Comparison of ENCODE assay signal across 8 cellular contexts in genomic region chr1:26697441-26697977, GRCh38. TPM values are rescaled to one million over a fixed set of nuclear protein-coding genes. Genes with fewer than 3 reads are reported as not detected.
DNase-seq lines count a peak whose midpoint lies in the region; ATAC-seq, FAIRE-seq and TF ChIP-seq lines count a peak whose summit lies in the region.

No MANE protein-coding gene starts in this region.

- WGBS in K562 (ENCODE audit: insufficient coverage, low coverage, missing lambda C conversion rate), result 0% methylated on average over 17 of the region's 28 CpGs
- WGBS in mesodermal cell (ENCODE audit: insufficient coverage in 2 of 2), 2 experiments, result 0% methylated on average over 8 to 11 of the region's 28 CpGs

- peak overlapping the region; percentile 94 for H3K4me2 ChIP-seq in K562 (ENCODE audit: insufficient read depth, low read length)

- DNase-seq in AG09309 (ENCODE audit: low read depth) (no peak), HAP-1 (ENCODE audit: low spot score in 2 of 2) (peak in 1 of 2 experiments; percentile 22), K562 (ENCODE audit: extremely low read depth in 1 of 4, low spot score in 3 of 4) (peak in 2 of 4 experiments; percentile 31 to 40), GDM1 (lab: John Stamatoyannopoulos, UW) (no peak), Kasumi-1 (lab: John Stamatoyannopoulos, UW) (no peak), kidney tubule cell (ENCODE audit: low spot score) (no peak), NOMO-1 treated with DMSO at 0.1 percent for 48 hours (lab: John Stamatoyannopoulos, UW; ENCODE audit: unreplicated experiment) (no peak)

- TF ChIP-seq RAD21 in K562 (CRISPR knock-in tag; conservative IDR thresholded peaks at IDR 0.05 in 1 of 2, IDR thresholded peaks at IDR 0.05 in 1 of 2), result no peak

- H3K4me1 ChIP-seq in HAP-1 (peaks cover 47% of the 10 kb centered on the region), K562 (replicated peaks in 1 of 2; ENCODE audit: control insufficient read depth in 2 of 2, insufficient read depth in 2 of 2, low read length in 2 of 2) (peaks cover 50 to 54% of the 10 kb centered on the region in 2 experiments), mesodermal cell (ENCODE audit: control insufficient read depth, insufficient read depth, low read length, poor library complexity, severe bottlenecking) (peaks cover 40% of the 10 kb centered on the region)

- H3K27ac ChIP-seq in K562 (ENCODE audit: extremely low read depth, low read depth, low read length), result peak overlapping the region; percentile 92
- peak overlapping the region; percentile 89 for H3K27ac ChIP-seq in mesodermal cell (ENCODE audit: low read depth, low read length, severe bottlenecking)

- intact Hi-C loops in K562 (cut with micrococcal nuclease), result loop anchor here (10.0 kb wide), 2 partner anchors 167 to 193 kb away; partner anchors contain the start of gene SFN

- in situ Hi-C loops in HAP-1 (cut with MboI; ENCODE audit: low sequenced_read_pairs) (no loop called here), K562 (cut with MboI) (no loop called here)

- H3K4me3 ChIP-seq in AG09309 (ENCODE audit: control insufficient read depth, low read depth, low read length), result peak overlapping the region; percentile 79
- peak overlapping the region; percentile 56 for H3K4me3 ChIP-seq in HAP-1
- peak overlapping the region; percentile 79 for H3K4me3 ChIP-seq in K562
- H3K4me3 ChIP-seq in mesodermal cell (ENCODE audit: extremely low read depth, insufficient read depth, low read length, poor library complexity, severe bottlenecking), result peak overlapping the region; percentile 91

- no peak for TF ChIP-seq EP300 in K562 (IDR thresholded peaks at IDR 0.05; ENCODE audit: low read length)

- peak; percentile 1; the same call in 2 of the 3 replicates for ATAC-seq in K562

- FAIRE-seq in K562 (lab: Jason Lieb, UNC), result no peak

- H3K9me3 ChIP-seq in HAP-1 (no peaks in the 10 kb centered on the region), K562 (replicated peaks; ENCODE audit: control insufficient read depth, insufficient read depth, low read depth, low read length) (no peaks in the 10 kb centered on the region), mesodermal cell (ENCODE audit: control insufficient read depth, low read length) (no peaks in the 10 kb centered on the region)

- H3K79me2 ChIP-seq in K562 (ENCODE audit: control insufficient read depth, insufficient read depth, low read length), result peaks cover 92% of the 10 kb centered on the region

- no TSS peak for BruUV-seq in K562 (replicated peaks; lab: Mats Ljungman, UMichigan)

- H3K9ac ChIP-seq in K562 (ENCODE audit: insufficient read depth in 1 of 2, low read depth in 2 of 2, low read length in 2 of 2), result peak overlapping the region; percentile 88 to 99

- H3K27me3 ChIP-seq in HAP-1 (ENCODE audit: low read depth) (no peaks in the 10 kb centered on the region), K562 (ENCODE audit: control insufficient read depth in 2 of 2, insufficient read depth in 2 of 2, low read length in 2 of 2) (no peaks in the 10 kb centered on the region)

- POLR2A ChIA-PET in K562 (lab: Yijun Ruan, JAX), result interaction anchor here (0.6 to 23.7 kb wide), 28 partner anchors 9 to 523 kb away, joined by 3 to 301 read pairs (median 6); partner anchors contain the start of genes GPATCH3 and PIGV

- no peaks in the 10 kb centered on the region; the same call in 1 of the 2 replicates for H3K36me3 ChIP-seq in HAP-1 (replicated peaks)
- peaks cover 42% of the 10 kb centered on the region for H3K36me3 ChIP-seq in K562 (ENCODE audit: control insufficient read depth, insufficient read depth, low read length)
- peaks cover 28% of the 10 kb centered on the region for H3K36me3 ChIP-seq in mesodermal cell (ENCODE audit: control insufficient read depth, insufficient read depth, low read length)

- peaks cover 7% of the 10 kb centered on the region for H3K9me1 ChIP-seq in K562 (ENCODE audit: control insufficient read depth, insufficient read depth, low read length)

- CTCF ChIA-PET in K562 (lab: Yijun Ruan, JAX; ENCODE audit: low intra/inter-chr PET ratio), result interaction anchor here (0.6 kb wide), 1 partner anchor 19 kb away, joined by 8 read pairs; no protein-coding TSS in a partner anchor

- H2AFZ ChIP-seq in K562 (ENCODE audit: low read depth, low read length), result no peak overlapping the region

- peaks cover 45% of the 10 kb centered on the region for H4K20me1 ChIP-seq in K562 (replicated peaks; ENCODE audit: control insufficient read depth, insufficient read depth, low read length)

- no peak for TF ChIP-seq POLR2A in K562 (conservative IDR thresholded peaks at IDR 0.05)

- TF ChIP-seq CTCF in AG09309 (IDR thresholded peaks at IDR 0.05; ENCODE audit: control insufficient read depth, insufficient read depth, low read depth, low read length, missing control alignments) (no peak), K562 (IDR thresholded peaks at IDR 0.05 in 2 of 3, conservative IDR thresholded peaks at IDR 0.05 in 1 of 3; ENCODE audit: insufficient read depth in 2 of 3, low read depth in 1 of 3, low read length in 3 of 3) (no peak)

TF ChIP-seq in K562, 482 proteins besides CTCF, POLR2A, EP300 and RAD21 (continues in another document):
- TF ChIP-seq SRF (CRISPR knock-in tag; IDR thresholded peaks at IDR 0.05), result no peak
- no peak for TF ChIP-seq ZNF507 (tag; conservative IDR thresholded peaks at IDR 0.05)
- TF ChIP-seq FOXA3 (CRISPR knock-in tag; conservative IDR thresholded peaks at IDR 0.05 in 1 of 2, IDR thresholded peaks at IDR 0.05 in 1 of 2), result no peak
- no peak for TF ChIP-seq TEAD4 (IDR thresholded peaks at IDR 0.05; ENCODE audit: low read length)
- no peak for TF ChIP-seq TEAD4 (CRISPR knock-in tag; IDR thresholded peaks at IDR 0.05; ENCODE audit: borderline replicate concordance)
- TF ChIP-seq SRSF3 (IDR thresholded peaks at IDR 0.05; ENCODE audit: insufficient read depth, low read length), result peak; percentile 8; the same call in 1 of the 2 replicates
- TF ChIP-seq MXI1 (IDR thresholded peaks at IDR 0.05; ENCODE audit: low read depth, low read length), result no peak
- no peak for TF ChIP-seq HEY1 (CRISPR knock-in tag; IDR thresholded peaks at IDR 0.05; ENCODE audit: borderline replicate concordance)
- no peak for TF ChIP-seq ZNF3 (CRISPR knock-in tag; IDR thresholded peaks at IDR 0.05)
- TF ChIP-seq MCM3 (IDR thresholded peaks at IDR 0.05), result no peak
- TF ChIP-seq HMG20A (CRISPR knock-in tag; conservative IDR thresholded peaks at IDR 0.05), result no peak
- no peak for TF ChIP-seq CTCFL (IDR thresholded peaks at IDR 0.05; ENCODE audit: borderline replicate concordance, insufficient read depth, low read depth, low read length, poor library complexity, severe bottlenecking)
- no peak for TF ChIP-seq KLF6 (CRISPR knock-in tag; IDR thresholded peaks at IDR 0.05; ENCODE audit: borderline replicate concordance)
- peak; percentile 49 to 90 (median 75) for TF ChIP-seq YY1 (IDR thresholded peaks at IDR 0.05; ENCODE audit: borderline replicate concordance in 1 of 3, control insufficient read depth in 1 of 3, extremely low read depth in 1 of 3, insufficient read depth in 3 of 3, insufficient read length in 1 of 3, insufficient replicate concordance in 2 of 3, low read depth in 1 of 3, low read length in 2 of 3)
- no peak for TF ChIP-seq GABPB1 (CRISPR knock-in tag; IDR thresholded peaks at IDR 0.05)
- TF ChIP-seq RAD51 (IDR thresholded peaks at IDR 0.05; ENCODE audit: borderline replicate concordance, low read depth), result no peak

RNA-seq across cellular contexts. Expression of gene ARID1A, which starts 1.7 kb away (rescaled TPM):
- total RNA-seq in K562 (2011; cell fraction: chromatin; rRNA removed; ENCODE audit: low replicate concordance), result 233 and 329 TPM in 2 replicates
- total RNA-seq in K562 (2011; cell fraction: nucleolus; rRNA removed), result 114 and 132 TPM in 2 replicates
- 181 and 229 TPM in 2 replicates for total RNA-seq in K562 (2011; cell fraction: nucleoplasm; rRNA removed)
- 22.1 and 28.9 TPM in 2 replicates for total RNA-seq in K562 (2014; rRNA removed)
- 23.9 and 24.6 TPM in 2 replicates for total RNA-seq in K562 (2014; rRNA removed; fragmentation: Illumina TruSeq; extraction: Trizol)
- 22.5 and 25.3 TPM in 2 replicates for total RNA-seq in K562 (2015; rRNA removed; fragmentation: Illumina TruSeq; extraction: Trizol)
- total RNA-seq in K562 (2021), result 74.6 and 88.3 TPM in 2 replicates
- polyA plus RNA-seq in K562 (2011; rRNA removed), result 12.9 and 27.1 TPM in 2 replicates
- 20.1 and 23.5 TPM in 2 replicates for polyA plus RNA-seq in K562 (2011; cell fraction: cytosol; rRNA removed)
- polyA plus RNA-seq in K562 (2011; cell fraction: nucleus; rRNA removed), result 59.8 and 83.5 TPM in 2 replicates
- polyA plus RNA-seq in K562 (2012), result 54.3 and 62.2 TPM in 2 replicates
- 70.1 and 79.0 TPM in 2 replicates for polyA plus RNA-seq in K562 (2014; fragmentation: Illumina TruSeq; extraction: Trizol)
- 10 to 100 TPM in 1 of 2 experiments, 1 to 10 TPM in 1; 8.3 to 20.2 TPM for polyA plus RNA-seq in K562 (2014; fragmentation: Nextera tagmentation; extraction: Ambion mirVana)
- 38.6 and 38.7 TPM in 2 replicates for polyA plus RNA-seq in K562 (2014; rRNA removed)
- 35.4 and 49.8 TPM in 2 replicates for polyA minus RNA-seq in K562 (2011; rRNA and poly(A)+ RNA removed)
- 61.6 and 92.0 TPM in 2 replicates for polyA minus RNA-seq in K562 (2011; cell fraction: cytosol; rRNA and poly(A)+ RNA removed)
- 27.9 and 38.8 TPM in 2 replicates for polyA minus RNA-seq in K562 (2011; cell fraction: nucleus; rRNA and poly(A)+ RNA removed)
- polyA plus RNA-seq in mesodermal cell (2013, experiment 1 of 2), result 59.9 TPM
- 51.2 TPM for polyA plus RNA-seq in mesodermal cell (2013, experiment 2 of 2)
